8 cellular contexts compared by ENCODE assay signal in genomic region chr7:128790297-128791037, GRCh38. TPM values are rescaled to one million over a fixed set of nuclear protein-coding genes. Genes with fewer than 3 reads are reported as not detected.
DNase-seq lines count a peak whose midpoint lies in the region; ATAC-seq and TF ChIP-seq lines count a peak whose summit lies in the region.

No MANE protein-coding gene starts in this region.

- TF ChIP-seq CTCF in GM13977 (IDR thresholded peaks at IDR 0.05; ENCODE audit: extremely low read depth, insufficient read depth, missing control alignments) (no peak), mammary epithelial cell (conservative IDR thresholded peaks at IDR 0.05 in 1 of 2, IDR thresholded peaks at IDR 0.05 in 1 of 2; ENCODE audit: extremely low read depth in 1 of 2, insufficient read depth in 1 of 2, low read depth in 1 of 2, low read length in 2 of 2) (no peak), uterus (IDR thresholded peaks at IDR 0.05) (no peak)

- CTCF ChIA-PET in mammary epithelial cell (lab: Charles Lee; ENCODE audit: low non-redundant PET), result no interaction called here

- no peak for TF ChIP-seq POLR2A in uterus (IDR thresholded peaks at IDR 0.05)

- H3K27ac ChIP-seq in mammary epithelial cell (ENCODE audit: insufficient read depth, low read depth, low read length) (no peak overlapping the region), uterus (peak overlapping the region; percentile 81 to 86)

- no peaks in the 10 kb centered on the region for H4K20me1 ChIP-seq in mammary epithelial cell (ENCODE audit: insufficient read depth, low read length)

- H3K4me3 ChIP-seq in mammary epithelial cell (replicated peaks in 1 of 3; ENCODE audit: insufficient read depth in 1 of 3, low read depth in 2 of 3, low read length in 3 of 3) (peak overlapping the region; percentile 58 to 67 (median 66)), uterus (peak overlapping the region; percentile 65 to 77)

- BruUV-seq in mammary epithelial cell (replicated peaks; lab: Mats Ljungman, UMichigan), result no TSS peak

- no peaks in the 10 kb centered on the region for H3K36me3 ChIP-seq in mammary epithelial cell (ENCODE audit: insufficient read depth, low read length)
- no peaks in the 10 kb centered on the region for H3K36me3 ChIP-seq in uterus

- peak overlapping the region; percentile 86 for H3K4me3 Mint-ChIP-seq in memory B cell

- no peak overlapping the region for H3K9ac ChIP-seq in mammary epithelial cell (ENCODE audit: insufficient read depth, low read length)

- H3K27ac Mint-ChIP-seq in memory B cell, result peak overlapping the region; percentile 37

- H3K9me3 Mint-ChIP-seq in memory B cell, result peaks cover 2% of the 10 kb centered on the region

- in situ Hi-C loops in GM13977 (cut with MboI; ENCODE audit: low pct_unique_long_range_greater_than_20kb, low sequenced_read_pairs, unreplicated experiment) (no loop called here), mammary epithelial cell (cut with MboI; ENCODE audit: low sequenced_read_pairs in 2 of 2) (no loop called here)

- H2AFZ ChIP-seq in mammary epithelial cell (ENCODE audit: low read depth, low read length), result peak overlapping the region; percentile 92

- ATAC-seq in HG03159 (IDR thresholded peaks at IDR 0.05; ENCODE audit: unreplicated experiment) (peak; percentile 15), memory B cell (ENCODE audit: low read depth) (no peak)

- intact Hi-C loops in mammary epithelial cell (cut with micrococcal nuclease) (no loop called here), uterus (cut with DNase I; ENCODE audit: low total_unique reads) (loop anchor here (5.0 kb wide), 1 partner anchor 82 kb away; no protein-coding TSS in a partner anchor)

- DNase-seq in GM13977 (ENCODE audit: low spot score) (peak; percentile 23), mammary epithelial cell (no peak), memory B cell (ENCODE audit: low spot score in 2 of 2) (peak in 1 of 2 donors; percentile 25), uterus (no peak), globus pallidus (ENCODE audit: low spot score) (no peak), cerebellar cortex (ENCODE audit: low spot score) (no peak), COLO829 (ENCODE audit: low spot score) (no peak)

- dilution Hi-C loops in mammary epithelial cell (cut with HindIII; ENCODE audit: low sequenced_read_pairs), result no loop called here

- H3K9me3 ChIP-seq in mammary epithelial cell (replicated peaks; ENCODE audit: insufficient read depth, low read length), result no peaks in the 10 kb centered on the region
- H3K9me3 ChIP-seq in uterus, result no peaks in the 10 kb centered on the region

- peaks cover 8% of the 10 kb centered on the region for H3K4me1 Mint-ChIP-seq in memory B cell

- H3K27me3 ChIP-seq in mammary epithelial cell (ENCODE audit: insufficient read depth, low read length) (no peaks in the 10 kb centered on the region), uterus (no peaks in the 10 kb centered on the region)

- H3K4me1 ChIP-seq in mammary epithelial cell (ENCODE audit: insufficient read depth, low read length) (peaks cover 10% of the 10 kb centered on the region), uterus (peaks cover 0 to 14% of the 10 kb centered on the region in 2 donors)

- H3K27me3 Mint-ChIP-seq in memory B cell, result no peaks in the 10 kb centered on the region

- H3K79me2 ChIP-seq in mammary epithelial cell (ENCODE audit: insufficient read depth, low read length), result no peaks in the 10 kb centered on the region

- 27% methylated on average over 24 of the region's 45 CpGs for WGBS in mammary epithelial cell (ENCODE audit: low coverage, missing lambda C conversion rate)

- peak overlapping the region; percentile 95 for H3K4me2 ChIP-seq in mammary epithelial cell (ENCODE audit: insufficient read depth, low read depth, low read length)

- H3K36me3 Mint-ChIP-seq in memory B cell, result no peaks in the 10 kb centered on the region

RNA-seq across cellular contexts. Expression of gene CCDC136, which starts 1.3 kb away (rescaled TPM):
- total RNA-seq in mammary epithelial cell (1 to 10 TPM; 1.5 to 7.8 TPM), uterus (10 to 100 TPM; 11.5 to 26.4 (median 14.8) TPM)
- 2.0 TPM for polyA plus RNA-seq in mammary epithelial cell
- polyA minus RNA-seq in mammary epithelial cell, result not detected

RNA-seq across cellular contexts. Expression of gene OPN1SW, which starts 14.9 kb away (rescaled TPM):
- total RNA-seq in mammary epithelial cell (not detected), uterus (not detected)
- polyA plus RNA-seq in mammary epithelial cell, result not detected
- polyA minus RNA-seq in mammary epithelial cell, result not detected

RNA-seq across cellular contexts. Expression of gene FLNC, which starts 39.7 kb away (rescaled TPM):
- total RNA-seq in mammary epithelial cell (1 to 10 TPM; 1.8 to 1.9 TPM), uterus (100 to 1,000 TPM in 2 of 4 donors, 10 to 100 TPM in 2; 16.5 to 126 (median 105) TPM)
- 0.03 TPM for polyA plus RNA-seq in mammary epithelial cell
- 0.52 TPM for polyA minus RNA-seq in mammary epithelial cell

RNA-seq across cellular contexts. Expression of gene CALU, which starts 51.3 kb away (rescaled TPM):
- 100 to 1,000 TPM; 185 to 232 TPM for total RNA-seq in mammary epithelial cell
- polyA plus RNA-seq in mammary epithelial cell, result 147 TPM
- 97.6 TPM for polyA minus RNA-seq in mammary epithelial cell
- total RNA-seq in uterus, result 100 to 1,000 TPM in 3 of 4 donors, 10 to 100 TPM in 1; 83.0 to 334 (median 108) TPM

Comparison
In these comparisons a context has a peak if more than half of its experiments do, and no peak if none do; other contexts are left out.
1. RNA of gene FLNC, which starts 39.7 kb away (total RNA-seq): 16.5 to 126 TPM in uterus; 1.8 to 1.9 TPM in mammary epithelial cell; every median in the first group is over 4 times any median in the second.